In the genomic region with DNA sequence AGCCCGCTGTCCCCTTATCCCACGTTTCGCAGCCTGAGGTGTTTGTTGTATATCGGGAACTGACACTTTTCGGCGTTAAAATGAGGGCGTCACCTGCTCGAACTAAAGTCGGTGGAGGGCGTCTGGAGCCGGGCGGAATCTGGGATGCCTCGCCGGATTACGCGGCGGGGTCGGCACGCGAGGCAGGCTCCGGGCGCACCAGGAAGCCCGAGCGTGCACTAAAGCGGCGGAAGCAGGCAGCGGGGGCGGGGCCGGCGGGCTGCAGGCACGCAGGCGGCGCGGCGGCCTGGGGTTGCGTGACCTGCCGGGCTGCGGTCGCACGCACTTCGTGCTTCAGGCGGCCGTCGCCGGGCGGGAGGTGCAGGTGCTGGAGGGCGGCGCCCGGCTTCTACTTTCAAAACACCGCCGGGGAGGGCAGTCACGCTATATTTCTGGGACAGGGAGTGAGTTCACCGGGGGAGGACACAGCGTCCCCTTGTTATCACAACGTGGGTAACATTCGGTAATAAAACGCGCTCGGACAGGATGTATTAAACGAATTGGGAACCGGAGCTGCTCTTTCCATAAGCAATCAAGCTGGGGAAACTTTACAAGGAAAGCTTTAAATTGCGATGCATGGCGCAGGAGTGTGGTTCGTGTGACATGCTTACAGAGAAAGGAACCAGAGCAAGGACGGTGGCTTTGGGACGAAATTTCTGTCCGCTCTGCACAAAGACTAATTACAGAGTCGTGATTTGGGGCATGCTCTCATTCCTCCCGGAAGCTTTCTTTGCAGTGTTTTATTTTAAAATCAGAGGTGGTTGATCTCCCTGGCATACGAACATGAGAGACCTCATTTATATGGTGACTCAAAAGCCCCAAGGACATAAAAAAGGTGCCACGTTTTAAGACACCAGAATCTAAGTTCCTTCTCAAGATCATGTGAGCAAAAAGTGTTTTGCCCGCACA, we compare ENCODE assay signal across 8 cellular contexts. TPM values are rescaled to one million over a fixed set of nuclear protein-coding genes. Genes with fewer than 3 reads are reported as not detected.
DNase-seq lines count a peak whose midpoint lies in the region; ATAC-seq and TF ChIP-seq lines count a peak whose summit lies in the region.

No MANE protein-coding gene starts in this region.

- H3K4me1 Mint-ChIP-seq in memory B cell, result peaks cover 12% of the 10 kb centered on the region

- no peaks in the 10 kb centered on the region for H3K36me3 Mint-ChIP-seq in memory B cell

- POLR2A ChIA-PET in BJ (lab: Charles Lee), result interaction anchor here (0.6 kb wide), 2 partner anchors 53 to 269 kb away, joined by 3 read pairs; no protein-coding TSS in a partner anchor

- no peaks in the 10 kb centered on the region for H3K27me3 Mint-ChIP-seq in memory B cell

- H3K4me3 ChIP-seq in BJ (ENCODE audit: low read depth, low read length), result peak overlapping the region; percentile 20

- DNase-seq in BJ (ENCODE audit: low read depth) (peak; percentile 69), NCI-H526 treated with DMSO at 0.1 percent for 48 hours (lab: John Stamatoyannopoulos, UW) (peak; percentile 52), memory B cell (ENCODE audit: low spot score in 2 of 2) (peak; percentile 74 to 76)
- DNase-seq in activated CD8-positive, alpha-beta memory T cell treated with anti-CD3 and anti-CD28 coated beads for 1 hour (ENCODE audit: extremely low read depth in 1 of 2, low read depth in 1 of 2), result peak; percentile 42 to 68
- peak; percentile 70 for DNase-seq in effector CD4-positive, alpha-beta T cell
- DNase-seq in stimulated activated CD8-positive, alpha-beta memory T cell treated with anti-CD3 and anti-CD28 coated beads, Interleukin-12 subunit alpha, Interleukin-12 subunit beta, amount 100 ng/mL, for 24 hours (ENCODE audit: extremely low read depth), result peak; percentile 74

- H3K27me3 ChIP-seq in BJ (ENCODE audit: control insufficient read depth, insufficient read depth, low read length), result no peaks in the 10 kb centered on the region

- H3K4me3 Mint-ChIP-seq in memory B cell, result peak overlapping the region; percentile 96

- peak overlapping the region; percentile 98 for H3K27ac Mint-ChIP-seq in memory B cell

- ATAC-seq in GM19035 (IDR thresholded peaks at IDR 0.05; ENCODE audit: unreplicated experiment) (peak; percentile 73), HG03175 (IDR thresholded peaks at IDR 0.05; ENCODE audit: unreplicated experiment) (peak; percentile 75), memory B cell (ENCODE audit: low read depth) (peak; percentile 85)

- no peaks in the 10 kb centered on the region for H3K9me3 Mint-ChIP-seq in memory B cell

- no peak for TF ChIP-seq CTCF in BJ (IDR thresholded peaks at IDR 0.05; ENCODE audit: insufficient read depth, low read depth, low read length)

- CTCF ChIA-PET in BJ (lab: Yijun Ruan, JAX), result interaction anchor here (0.5 to 1.1 kb wide), 4 partner anchors 88 to 269 kb away, joined by 3 read pairs; no protein-coding TSS in a partner anchor

- H3K36me3 ChIP-seq in BJ (ENCODE audit: control insufficient read depth, insufficient read depth, low read length), result no peaks in the 10 kb centered on the region

RNA-seq across cellular contexts. Expression of gene LEKR1, which starts 9.1 kb away (rescaled TPM):
- polyA plus RNA-seq in BJ (2011; rRNA removed), result 0.12 and 0.53 TPM in 2 replicates
- 0.26 and 0.66 TPM in 2 replicates for polyA minus RNA-seq in BJ (2011; rRNA and poly(A)+ RNA removed)

Comparison
In these comparisons a context has a peak if more than half of its experiments do, and no peak if none do; other contexts are left out.
1. Peak in every context shown above with its lines: DNase-seq, ATAC-seq and H3K4me3 ChIP-seq.